In genomic region chr20:64065973-64066341, GRCh38 we compare ENCODE assay signal across 8 cellular contexts. TPM values are rescaled to one million over a fixed set of nuclear protein-coding genes. Genes with fewer than 3 reads are reported as not detected.
DNase-seq lines count a peak whose midpoint lies in the region; ATAC-seq and TF ChIP-seq lines count a peak whose summit lies in the region.

No MANE protein-coding gene starts in this region.

- H3K36me3 Mint-ChIP-seq in activated naive CD8-positive, alpha-beta T cell treated with anti-CD3 and anti-CD28 coated beads, Interleukin-2, amount 10 ng/mL, durations not matched to agents 7 days and 5 days = no peaks in the 10 kb centered on the region
- no peaks in the 10 kb centered on the region for H3K36me3 Mint-ChIP-seq in osteocyte (ENCODE audit: unreplicated experiment)

- H3K9me3 Mint-ChIP-seq in activated naive CD8-positive, alpha-beta T cell treated with anti-CD3 and anti-CD28 coated beads, Interleukin-2, amount 10 ng/mL, durations not matched to agents 7 days and 5 days = no peaks in the 10 kb centered on the region
- no peaks in the 10 kb centered on the region for H3K9me3 Mint-ChIP-seq in osteocyte (ENCODE audit: unreplicated experiment)

- peak overlapping the region in 7 of 11 experiments; percentile 19 to 61 (median 30); a peak in 10 of 22 replicates for H3K9ac ChIP-seq in BLaER1 treated with 17β-estradiol and CSF1 and Interleukin-3, amounts not matched to agents 10 nM and 100 nM

- H3K4me3 ChIP-seq in BLaER1 treated with 17β-estradiol and CSF1 and Interleukin-3, amounts not matched to agents 10 nM and 100 nM = 0 out of 20 replicates have a peak overlapping the region, but pooled peaks of 1 of the 10 experiments have one; percentile 5

- H3K27ac ChIP-seq in BLaER1 treated with 17β-estradiol and CSF1 and Interleukin-3, amounts not matched to agents 10 nM and 100 nM = peak overlapping the region in 8 of 11 experiments; percentile 3 to 71 (median 48); a peak in 13 of 22 replicates

- no peak for TF ChIP-seq CTCF in osteocyte (IDR thresholded peaks at IDR 0.05)

- peak overlapping the region; percentile 68 to 100 (median 98) for H3K4me2 ChIP-seq in BLaER1 treated with 17β-estradiol and CSF1 and Interleukin-3, amounts not matched to agents 10 nM and 100 nM

- no peaks in the 10 kb centered on the region for H3K27me3 ChIP-seq in BLaER1 treated with 17β-estradiol and CSF1 and Interleukin-3, amounts not matched to agents 10 nM and 100 nM

- peak overlapping the region; percentile 60 for H3K4me3 Mint-ChIP-seq in activated naive CD8-positive, alpha-beta T cell treated with anti-CD3 and anti-CD28 coated beads, Interleukin-2, amount 10 ng/mL, durations not matched to agents 7 days and 5 days
- peak overlapping the region; percentile 18 for H3K4me3 Mint-ChIP-seq in osteocyte (ENCODE audit: unreplicated experiment)

- no peaks in the 10 kb centered on the region for H3K27me3 Mint-ChIP-seq in activated naive CD8-positive, alpha-beta T cell treated with anti-CD3 and anti-CD28 coated beads, Interleukin-2, amount 10 ng/mL, durations not matched to agents 7 days and 5 days
- no peaks in the 10 kb centered on the region for H3K27me3 Mint-ChIP-seq in osteocyte (ENCODE audit: unreplicated experiment)

- peaks cover 43% of the 10 kb centered on the region for H3K4me1 Mint-ChIP-seq in activated naive CD8-positive, alpha-beta T cell treated with anti-CD3 and anti-CD28 coated beads, Interleukin-2, amount 10 ng/mL, durations not matched to agents 7 days and 5 days
- peaks cover 20% of the 10 kb centered on the region for H3K4me1 Mint-ChIP-seq in osteocyte (ENCODE audit: unreplicated experiment)

- H3K36me3 ChIP-seq in BLaER1 treated with 17β-estradiol and CSF1 and Interleukin-3, amounts not matched to agents 10 nM and 100 nM = no peaks in the 10 kb centered on the region

- peak overlapping the region; percentile 92 for H3K27ac Mint-ChIP-seq in activated naive CD8-positive, alpha-beta T cell treated with anti-CD3 and anti-CD28 coated beads, Interleukin-2, amount 10 ng/mL, durations not matched to agents 7 days and 5 days
- no peak overlapping the region for H3K27ac Mint-ChIP-seq in osteocyte (ENCODE audit: unreplicated experiment)

- peak; percentile 47 for ATAC-seq in GM19438 (IDR thresholded peaks at IDR 0.05; ENCODE audit: low read depth, unreplicated experiment)
- ATAC-seq in activated naive CD8-positive, alpha-beta T cell treated with anti-CD3 and anti-CD28 coated beads, Interleukin-2, amount 10 ng/mL, durations not matched to agents 7 days and 5 days (ENCODE audit: low read depth) = peak; percentile 67

- DNase-seq in NCI-H460 (ENCODE audit: extremely low read depth, low read depth) (peak; percentile 63), osteocyte (ENCODE audit: extremely low spot score, unreplicated experiment) (no peak), NCI-H1417 treated with DMSO at 0.1 percent for 48 hours (lab: John Stamatoyannopoulos, UW) (no peak), amniotic stem cell (lab: John Stamatoyannopoulos, UW) (no peak), nucleus accumbens (lab: John Stamatoyannopoulos, UW) (no peak)
- peak; percentile 74 for DNase-seq in activated naive CD8-positive, alpha-beta T cell treated with anti-CD3 and anti-CD28 coated beads, Interleukin-2, amount 10 ng/mL, durations not matched to agents 7 days and 5 days

- H3K4me1 ChIP-seq in BLaER1 treated with 17β-estradiol and CSF1 and Interleukin-3, amounts not matched to agents 10 nM and 100 nM = peaks cover 62 to 86% (median 84%) of the 10 kb centered on the region in 10 experiments

- POLR2A ChIA-PET in activated naive CD8-positive, alpha-beta T cell treated with anti-CD3 and anti-CD28 coated beads, Interleukin-2, amount 10 ng/mL, durations not matched to agents 7 days and 5 days (lab: Charles Lee) = interaction anchor here (1.5 to 7.4 kb wide), 3 partner anchors 12 to 110 kb away, joined by 5 to 114 read pairs (median 5); partner anchors contain the start of genes OPRL1, PRPF6, RGS19 and SAMD10

- H3K9me3 ChIP-seq in BLaER1 treated with 17β-estradiol and CSF1 and Interleukin-3, amounts not matched to agents 10 nM and 100 nM (replicated peaks in 1 of 11) = no peaks in the 10 kb centered on the region

- peaks cover 4 to 50% (median 21%) of the 10 kb centered on the region in 11 experiments; a peak in 14 of 22 replicates for H4K20me1 ChIP-seq in BLaER1 treated with 17β-estradiol and CSF1 and Interleukin-3, amounts not matched to agents 10 nM and 100 nM

RNA-seq across cellular contexts. Expression of gene TCEA2, which starts 3.0 kb away (rescaled TPM):
- 25.2 and 31.0 TPM in 2 replicates for total RNA-seq in NCI-H460 (2014; rRNA removed; shearing (Covaris generic))
- polyA plus RNA-seq in NCI-H460 (2014; cell fraction: nucleus; rRNA removed) = 69.9 and 81.4 TPM in 2 replicates
- 10 to 100 TPM; 65.3 to 74.9 TPM for total RNA-seq in activated naive CD8-positive, alpha-beta T cell treated with anti-CD3 and anti-CD28 coated beads, Interleukin-2, amount 10 ng/mL, durations not matched to agents 7 days and 5 days
- total RNA-seq in osteocyte = 67.3 and 73.1 TPM in 2 replicates

RNA-seq across cellular contexts. Expression of gene RGS19, which starts 13.4 kb away (rescaled TPM):
- total RNA-seq in NCI-H460 (2014; rRNA removed; shearing (Covaris generic)) = 12.6 and 15.0 TPM in 2 replicates
- 17.4 and 25.2 TPM in 2 replicates for polyA plus RNA-seq in NCI-H460 (2014; cell fraction: nucleus; rRNA removed)
- 100 to 1,000 TPM in 1 of 2 experiments, 10 to 100 TPM in 1; 95.1 to 106 TPM for total RNA-seq in activated naive CD8-positive, alpha-beta T cell treated with anti-CD3 and anti-CD28 coated beads, Interleukin-2, amount 10 ng/mL, durations not matched to agents 7 days and 5 days
- total RNA-seq in osteocyte = 8.0 and 10.0 TPM in 2 replicates

RNA-seq across cellular contexts. Expression of gene OPRL1, which starts 13.9 kb away (rescaled TPM):
- total RNA-seq in NCI-H460 (2014; rRNA removed; shearing (Covaris generic)) = 0.17 and 0.32 TPM in 2 replicates
- polyA plus RNA-seq in NCI-H460 (2014; cell fraction: nucleus; rRNA removed) = 0.13 and 0.22 TPM in 2 replicates
- 1 to 10 TPM; 1.8 to 2.6 TPM for total RNA-seq in activated naive CD8-positive, alpha-beta T cell treated with anti-CD3 and anti-CD28 coated beads, Interleukin-2, amount 10 ng/mL, durations not matched to agents 7 days and 5 days
- total RNA-seq in osteocyte = 1.6 and 2.1 TPM in 2 replicates

RNA-seq across cellular contexts. Expression of gene SOX18, which starts 16.5 kb away (rescaled TPM):
- 0.77 and 1.7 TPM in 2 replicates for total RNA-seq in NCI-H460 (2014; rRNA removed; shearing (Covaris generic))
- polyA plus RNA-seq in NCI-H460 (2014; cell fraction: nucleus; rRNA removed) = 5.6 TPM in 1 of 2 replicates, not detected in the other
- under 1 TPM; 0.30 to 0.51 TPM for total RNA-seq in activated naive CD8-positive, alpha-beta T cell treated with anti-CD3 and anti-CD28 coated beads, Interleukin-2, amount 10 ng/mL, durations not matched to agents 7 days and 5 days
- 1.2 and 2.0 TPM in 2 replicates for total RNA-seq in osteocyte

RNA-seq across cellular contexts. Expression of gene LKAAEAR1, which starts 18.2 kb away (rescaled TPM):
- not detected in 2 replicates for total RNA-seq in NCI-H460 (2014; rRNA removed; shearing (Covaris generic))
- polyA plus RNA-seq in NCI-H460 (2014; cell fraction: nucleus; rRNA removed) = 1.4 and 1.5 TPM in 2 replicates
- 1 to 10 TPM in 1 of 2 experiments, under 1 TPM in 1; 0.57 to 1.1 TPM for total RNA-seq in activated naive CD8-positive, alpha-beta T cell treated with anti-CD3 and anti-CD28 coated beads, Interleukin-2, amount 10 ng/mL, durations not matched to agents 7 days and 5 days
- not detected in 2 replicates for total RNA-seq in osteocyte

Comparison
In these comparisons a context has a peak if more than half of its experiments do, and no peak if none do; other contexts are left out.
1. DNase-seq: peak in NCI-H460 (single experiment) and activated naive CD8-positive, alpha-beta T cell treated with anti-CD3 and anti-CD28 coated beads, Interleukin-2, amount 10 ng/mL, durations not matched to agents 7 days and 5 days (single experiment); none in osteocyte (single experiment), NCI-H1417 treated with DMSO at 0.1 percent for 48 hours (single experiment), amniotic stem cell (single experiment) and nucleus accumbens (0 of 56).